Comparison of ENCODE assay signal across 22 cellular contexts in the genomic region with DNA sequence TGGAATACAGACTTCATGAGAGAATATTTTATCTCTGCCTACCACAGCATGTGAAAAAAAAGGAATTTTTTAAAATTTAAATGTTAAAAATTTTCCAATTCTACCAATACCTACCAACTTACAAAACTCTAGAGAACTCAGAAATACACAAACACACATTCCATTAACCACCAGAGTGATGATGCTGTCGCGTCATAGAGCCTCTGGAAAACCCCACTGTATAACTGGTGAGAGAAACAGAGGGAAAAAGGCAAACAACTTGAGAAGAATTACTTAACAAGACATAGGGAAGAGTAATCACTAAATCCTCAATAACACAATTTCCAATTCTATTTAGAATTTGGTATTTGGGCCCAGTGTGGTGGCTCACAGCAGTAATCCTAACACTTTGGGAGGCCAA. TPM values are rescaled to one million over a fixed set of nuclear protein-coding genes. Genes with fewer than 3 reads are reported as not detected.
DNase-seq lines count a peak whose midpoint lies in the region; ATAC-seq and TF ChIP-seq lines count a peak whose summit lies in the region.
"Had no signal": no experiment of that assay in that cellular context is flagged by ENCODE, and none has a peak within 500 bp of the region (broad histone marks: within the 10 kb centered on the region; RNA-seq: fewer than 3 reads in every experiment).

No MANE protein-coding gene starts in this region.

- H3K27me3 ChIP-seq in smooth muscle cell (ENCODE audit: low read depth): peaks cover 12% of the 10 kb centered on the region

- no peak overlapping the region for H3K4me3 ChIP-seq in smooth muscle cell
- H3K4me3 ChIP-seq: BLaER1 treated with 17β-estradiol and CSF1 and Interleukin-3, amounts not matched to agents 10 nM and 100 nM; GM23248; HAP-1 had no signal

- peak overlapping the region; percentile 35 for H3K9ac ChIP-seq in smooth muscle cell (ENCODE audit: low read depth)
- H3K9ac ChIP-seq: BLaER1 treated with 17β-estradiol and CSF1 and Interleukin-3, amounts not matched to agents 10 nM and 100 nM; GM23248 had no signal

- peaks cover 76% of the 10 kb centered on the region for H3K4me1 Mint-ChIP-seq in activated T-cell treated with anti-CD3 and anti-CD28 coated beads, Interleukin-2, amount 50 U/mL, for 24 hours (ENCODE audit: low read depth)
- H3K4me1 Mint-ChIP-seq in activated naive CD8-positive, alpha-beta T cell (ENCODE audit: low read depth): peaks cover 59% of the 10 kb centered on the region

- DNase-seq in activated T-cell treated with anti-CD3 and anti-CD28 coated beads, Interleukin-2, amount 50 U/mL, for 24 hours: no peak
- no peak for DNase-seq in activated T-cell treated with anti-CD3 and anti-CD28 coated beads, Interleukin-2, amount 50 U/mL, for 1 hour
- DNase-seq in smooth muscle cell (lab: John Stamatoyannopoulos, UW; ENCODE audit: unreplicated experiment): no peak
- DNase-seq: Calu3; CD8-positive, alpha-beta T cell; GF-D8; GM23248; NCI-H1417 treated with DMSO at 0.1 percent for 48 hours; NCI-H187 treated with DMSO at 0.1 percent for 48 hours; NCI-H226; NCI-H524; PC-3 had no signal

- no peak for TF ChIP-seq CTCF in VCaP (conservative IDR thresholded peaks at IDR 0.05)
- no peak for TF ChIP-seq CTCF in smooth muscle cell (IDR thresholded peaks at IDR 0.05; ENCODE audit: borderline replicate concordance, insufficient read depth, poor library complexity, severe bottlenecking)

- no peaks in the 10 kb centered on the region for H3K27me3 Mint-ChIP-seq in activated T-cell treated with anti-CD3 and anti-CD28 coated beads, Interleukin-2, amount 50 U/mL, for 24 hours
- no peaks in the 10 kb centered on the region for H3K27me3 Mint-ChIP-seq in activated naive CD8-positive, alpha-beta T cell

- peaks cover 53% of the 10 kb centered on the region for H3K36me3 Mint-ChIP-seq in activated T-cell treated with anti-CD3 and anti-CD28 coated beads, Interleukin-2, amount 50 U/mL, for 24 hours (ENCODE audit: low read depth)
- peaks cover 19% of the 10 kb centered on the region for H3K36me3 Mint-ChIP-seq in activated naive CD8-positive, alpha-beta T cell

- no peaks in the 10 kb centered on the region for H4K20me1 ChIP-seq in smooth muscle cell (ENCODE audit: low read depth)
- H4K20me1 ChIP-seq: BLaER1 treated with 17β-estradiol and CSF1 and Interleukin-3, amounts not matched to agents 10 nM and 100 nM had no signal

- H3K9me3 ChIP-seq in smooth muscle cell (replicated peaks; ENCODE audit: low read depth): no peaks in the 10 kb centered on the region
- H3K9me3 ChIP-seq: BLaER1 treated with 17β-estradiol and CSF1 and Interleukin-3, amounts not matched to agents 10 nM and 100 nM; HAP-1 had no signal

- H3K4me2 ChIP-seq in smooth muscle cell: no peak overlapping the region
- H3K4me2 ChIP-seq: BLaER1 treated with 17β-estradiol and CSF1 and Interleukin-3, amounts not matched to agents 10 nM and 100 nM had no signal

- H3K79me2 ChIP-seq in smooth muscle cell (ENCODE audit: low read depth): no peaks in the 10 kb centered on the region

- peaks cover 5% of the 10 kb centered on the region for H3K4me1 ChIP-seq in smooth muscle cell (ENCODE audit: low read depth)

- H2AFZ ChIP-seq in smooth muscle cell (ENCODE audit: low read depth): no peak overlapping the region
- H2AFZ ChIP-seq: GM23248 had no signal

- peak overlapping the region; percentile 65 for H3K27ac Mint-ChIP-seq in activated T-cell treated with anti-CD3 and anti-CD28 coated beads, Interleukin-2, amount 50 U/mL, for 24 hours
- peak overlapping the region; percentile 62 for H3K27ac Mint-ChIP-seq in activated naive CD8-positive, alpha-beta T cell
- H3K27ac Mint-ChIP-seq: CD8-positive, alpha-beta T cell had no signal

- H3K36me3 ChIP-seq in smooth muscle cell (ENCODE audit: low read depth): no peaks in the 10 kb centered on the region

- 61% methylated on average over 2 of the region's 2 CpGs for WGBS in smooth muscle cell (ENCODE audit: low lambda C conversion rate)

- no peak overlapping the region for H3K4me3 Mint-ChIP-seq in activated T-cell treated with anti-CD3 and anti-CD28 coated beads, Interleukin-2, amount 50 U/mL, for 24 hours
- H3K4me3 Mint-ChIP-seq in activated naive CD8-positive, alpha-beta T cell: no peak overlapping the region
- H3K4me3 Mint-ChIP-seq: CD8-positive, alpha-beta T cell had no signal

- H3K9me3 Mint-ChIP-seq in activated T-cell treated with anti-CD3 and anti-CD28 coated beads, Interleukin-2, amount 50 U/mL, for 24 hours: no peaks in the 10 kb centered on the region
- no peaks in the 10 kb centered on the region for H3K9me3 Mint-ChIP-seq in activated naive CD8-positive, alpha-beta T cell (ENCODE audit: low read depth)
- H3K9me3 Mint-ChIP-seq: CD8-positive, alpha-beta T cell had no signal

- H3K27ac ChIP-seq in VCaP (peak overlapping the region; percentile 96), smooth muscle cell (ENCODE audit: low read depth) (peak overlapping the region; percentile 80)
- H3K27ac ChIP-seq: BLaER1 treated with 17β-estradiol and CSF1 and Interleukin-3, amounts not matched to agents 10 nM and 100 nM; GM23248; HL-60; RWPE1 had no signal

- peaks cover 15% of the 10 kb centered on the region for H3F3A ChIP-seq in smooth muscle cell (ENCODE audit: low read depth)

- ATAC-seq in GM19397 (IDR thresholded peaks at IDR 0.05; ENCODE audit: unreplicated experiment) (no peak), GM21737 (IDR thresholded peaks at IDR 0.05; ENCODE audit: unreplicated experiment) (no peak)
- ATAC-seq: CD8-positive, alpha-beta T cell; PC-3 had no signal

RNA-seq across cellular contexts. Expression of gene SPOCK2, which starts 6.2 kb away (rescaled TPM):
- total RNA-seq in smooth muscle cell: 0.09 and 1.1 TPM in 2 replicates
- 0.47 TPM in 1 of 2 replicates, not detected in the other for polyA plus RNA-seq in smooth muscle cell
- total RNA-seq: GM23248, HT1080, M059J had no signal
